Comparison of ENCODE assay signal across 9 cellular contexts in genomic region chr6:27891300-27891913, GRCh38. TPM values are rescaled to one million over a fixed set of nuclear protein-coding genes. Genes with fewer than 3 reads are reported as not detected.
DNase-seq lines count a peak whose midpoint lies in the region; ATAC-seq, FAIRE-seq and TF ChIP-seq lines count a peak whose summit lies in the region.
"Had no signal": no experiment of that assay in that cellular context is flagged by ENCODE, and none has a peak within 500 bp of the region (broad histone marks: within the 10 kb centered on the region; RNA-seq: fewer than 3 reads in every experiment).

No MANE protein-coding gene starts in this region.

- no peak for TF ChIP-seq CTCF in GM12865 (IDR thresholded peaks at IDR 0.05; ENCODE audit: insufficient read depth, low read depth, low read length, missing control alignments)
- TF ChIP-seq CTCF in H1 (IDR thresholded peaks at IDR 0.05; ENCODE audit: control extremely low read depth in 1 of 3, insufficient read depth in 1 of 3, low read depth in 1 of 3, low read length in 3 of 3), result no peak
- TF ChIP-seq CTCF in neutrophil (IDR thresholded peaks at IDR 0.05), result no peak

- H3K9me3 ChIP-seq in H1 (ENCODE audit: insufficient read depth in 2 of 2, low read depth in 1 of 2, low read length in 1 of 2) (no peaks in the 10 kb centered on the region), neutrophil (no peaks in the 10 kb centered on the region)

- WGBS in H1 (ENCODE audit: extremely low coverage in 1 of 2, insufficient coverage in 1 of 2, insufficient read length in 1 of 2, insufficient replicate concordance in 2 of 2, low coverage in 1 of 2, low lambda C conversion rate in 2 of 2, missing lambda C conversion rate in 1 of 2), 2 experiments, result 3% methylated on average over 7 of the region's 7 CpGs; no CpG with 5 or more reads in 1 of the 2 experiments

- no peak overlapping the region for H4K8ac ChIP-seq in H1 (ENCODE audit: extremely low read depth, insufficient read depth, low read length)

- H2BK15ac ChIP-seq in H1 (ENCODE audit: low read length), result no peak overlapping the region

- H3K27me3 ChIP-seq in H1 (replicated peaks in 1 of 4; ENCODE audit: control insufficient read depth in 3 of 4, extremely low read depth in 1 of 4, insufficient read depth in 3 of 4, low read length in 3 of 4) (no peaks in the 10 kb centered on the region), neutrophil (peaks cover 7% of the 10 kb centered on the region)

- ATAC-seq in GM21576 (IDR thresholded peaks at IDR 0.05; ENCODE audit: unreplicated experiment) (no peak), HG03196 (IDR thresholded peaks at IDR 0.05; ENCODE audit: unreplicated experiment) (no peak)

- H3K27ac ChIP-seq in H1 (ENCODE audit: low read depth, low read length), result peak overlapping the region; percentile 95; the same call in 1 of the 2 replicates
- no peak overlapping the region for H3K27ac ChIP-seq in neutrophil

- H2AK5ac ChIP-seq in H1 (ENCODE audit: low read depth, low read length), result no peak overlapping the region

- no peak overlapping the region for H2AFZ ChIP-seq in H1 (ENCODE audit: low read length)

- TF ChIP-seq EP300 in H1 (IDR thresholded peaks at IDR 0.05; ENCODE audit: borderline replicate concordance in 1 of 2, low read depth in 2 of 2, low read length in 2 of 2), result no peak

- no peaks in the 10 kb centered on the region; the same call in 1 of the 2 replicates for H3K79me1 ChIP-seq in H1 (ENCODE audit: low read depth, low read length)

- H4K91ac ChIP-seq in H1 (replicated peaks; ENCODE audit: insufficient read length, low read length), result peak overlapping the region; percentile 58

- H3K4ac ChIP-seq in H1 (replicated peaks; ENCODE audit: insufficient read length, low read depth, low read length), result no peak overlapping the region

- H4K20me1 ChIP-seq in H1 (replicated peaks in 1 of 2; ENCODE audit: control insufficient read depth in 1 of 2, insufficient read depth in 2 of 2, low read length in 2 of 2), result peaks cover 0 to 2% of the 10 kb centered on the region in 2 experiments

- no peak for FAIRE-seq in H1 (lab: Jason Lieb, UNC)

- H3K4me1 ChIP-seq in H1 (replicated peaks in 1 of 4; ENCODE audit: control insufficient read depth in 3 of 4, insufficient read depth in 4 of 4, low read length in 3 of 4), result peaks cover 7 to 14% (median 8%) of the 10 kb centered on the region in 4 experiments; a peak in 5 of 7 replicates
- peaks cover 50 to 66% of the 10 kb centered on the region in 2 experiments for H3K4me1 ChIP-seq in neutrophil (ENCODE audit: control insufficient read depth in 1 of 2, insufficient read depth in 1 of 2, low read depth in 1 of 2, low read length in 1 of 2)

- peak in 1 of 2 experiments; percentile 23; a peak in 1 of 3 replicates for TF ChIP-seq POLR2A in H1 (IDR thresholded peaks at IDR 0.05; ENCODE audit: control extremely low read depth in 1 of 2, low read depth in 2 of 2, low read length in 2 of 2)

- H3K9ac ChIP-seq in H1 (replicated peaks in 1 of 4; ENCODE audit: extremely low read depth in 1 of 4, low read depth in 3 of 4, low read length in 3 of 4), result peak overlapping the region; percentile 67 to 99 (median 98)

- H3K36me3 ChIP-seq in H1 (ENCODE audit: control insufficient read depth in 2 of 4, insufficient read depth in 4 of 4, low read length in 3 of 4) (no peaks in the 10 kb centered on the region), neutrophil (no peaks in the 10 kb centered on the region)

- H3K23me2 ChIP-seq in H1 (ENCODE audit: low read depth, low read length), result peaks cover 17% of the 10 kb centered on the region

- no peak for DNase-seq in GM12865 (ENCODE audit: low read depth)
- DNase-seq in NCI-H748 (lab: John Stamatoyannopoulos, UW; ENCODE audit: unreplicated experiment), result peak; percentile 56
- no peak for DNase-seq in H1 (ENCODE audit: low read depth in 1 of 2, low spot score in 2 of 2)
- no peak for DNase-seq in activated T-cell treated with anti-CD3 and anti-CD28 coated beads, Interleukin-2, amount 50 U/mL, for 48 hours
- DNase-seq in RKO (ENCODE audit: low spot score), result no peak

- peaks cover 0 to 12% of the 10 kb centered on the region in 2 experiments; a peak in 3 of 4 replicates for H3K79me2 ChIP-seq in H1 (ENCODE audit: control insufficient read depth in 1 of 2, insufficient read depth in 2 of 2, low read length in 2 of 2)

- H3K56ac ChIP-seq in H1 (replicated peaks; ENCODE audit: insufficient read length, low read depth, low read length), result peak overlapping the region; percentile 74

- peak overlapping the region; percentile 73 to 100 for H3K4me2 ChIP-seq in H1 (ENCODE audit: insufficient read depth in 1 of 2, low read depth in 2 of 2, low read length in 2 of 2)

- no peak overlapping the region for H3K14ac ChIP-seq in H1 (ENCODE audit: insufficient read length)

- peak overlapping the region; percentile 40; the same call in 1 of the 2 replicates for H2BK5ac ChIP-seq in H1 (ENCODE audit: low read depth, low read length)

- H3K23ac ChIP-seq in H1 (ENCODE audit: insufficient read length), result no peak overlapping the region

- H2BK12ac ChIP-seq in H1 (ENCODE audit: low read depth, low read length), result no peak overlapping the region

- peak overlapping the region; percentile 84 for H4K5ac ChIP-seq in H1 (ENCODE audit: insufficient read length, low read depth, low read length)

- CTCF ChIA-PET in H1 (lab: Charles Lee; ENCODE audit: partially characterized antibody), result interaction anchor here (1.7 to 2.4 kb wide), 2 partner anchors 20 to 53 kb away, joined by 5 to 10 read pairs; a partner anchor contains a TSS

- no peak overlapping the region for H2BK20ac ChIP-seq in H1 (ENCODE audit: low read length)

- no peak overlapping the region for H3K18ac ChIP-seq in H1 (ENCODE audit: extremely low read depth, low read length)

- POLR2A ChIA-PET in H1 (lab: Charles Lee; ENCODE audit: partially characterized antibody), result interaction anchor here (0.6 to 40.3 kb wide), 22 partner anchors 9 to 1863 kb away, joined by 3 to 3039 read pairs (median 15); partner anchors contain the start of gene ZNF322

- no peak overlapping the region for H2BK120ac ChIP-seq in H1 (replicated peaks; ENCODE audit: low read depth, low read length)

- H3K4me3 ChIP-seq in GM12865 (ENCODE audit: low read depth, low read length), result peak overlapping the region; percentile 71
- H3K4me3 ChIP-seq in H1 (ENCODE audit: extremely low read depth in 1 of 4, insufficient read depth in 2 of 4, low read depth in 3 of 4, low read length in 4 of 4), result peak overlapping the region; percentile 88 to 99 (median 97)
- H3K4me3 ChIP-seq in neutrophil (ENCODE audit: low read depth in 1 of 2, low read length in 1 of 2), result peak overlapping the region; percentile 42 to 55

- no peak for TF ChIP-seq RAD21 in H1 (IDR thresholded peaks at IDR 0.05 in 1 of 2, conservative IDR thresholded peaks at IDR 0.05 in 1 of 2; ENCODE audit: low read depth in 2 of 2, low read length in 2 of 2)

TF ChIP-seq in H1, 55 proteins besides CTCF, POLR2A, EP300 and RAD21:
- TF ChIP-seq SAP30 (IDR thresholded peaks at IDR 0.05; ENCODE audit: insufficient read depth, insufficient replicate concordance, low read length) (no peak), CHD1 (IDR thresholded peaks at IDR 0.05; ENCODE audit: low read depth, low read length) (peak; percentile 15), KDM5A (IDR thresholded peaks at IDR 0.05; ENCODE audit: low read length) (no peak), MAX (IDR thresholded peaks at IDR 0.05) (no peak), CEBPB (IDR thresholded peaks at IDR 0.05; ENCODE audit: low read depth, low read length) (no peak), BRCA1 (IDR thresholded peaks at IDR 0.05; ENCODE audit: low read depth, low read length) (no peak)
TF ChIP-seq in H1: peak in this region for 1.

RNA-seq across cellular contexts. Expression of gene OR2B2, which starts 20.8 kb away (rescaled TPM):
- not detected in 2 replicates for total RNA-seq in H1 (2021; fragmentation: NEBNext Ultra II Directional; extraction: Animal tissue kit (Norgen Biotek cat#: 25700))
- polyA plus RNA-seq in H1 (2011; rRNA removed), result not detected in 2 replicates
- polyA plus RNA-seq in H1 (2011; cell fraction: cytosol; rRNA removed), result not detected
- polyA plus RNA-seq in H1 (2011; cell fraction: nucleus; rRNA removed), result not detected
- not detected in 4 replicates for polyA plus RNA-seq in H1 (2012, experiment 1 of 2)
- polyA plus RNA-seq in H1 (2012, experiment 2 of 2), result not detected
- polyA plus RNA-seq in H1 (2013, experiment 1 of 2), result not detected
- polyA plus RNA-seq in H1 (2013, experiment 2 of 2), result not detected
- polyA minus RNA-seq in H1 (2011; rRNA and poly(A)+ RNA removed), result not detected in 2 replicates
- polyA minus RNA-seq in H1 (2011; cell fraction: cytosol; rRNA and poly(A)+ RNA removed), result not detected
- not detected for polyA minus RNA-seq in H1 (2011; cell fraction: nucleus; rRNA and poly(A)+ RNA removed)
- total RNA-seq: mucosa of gallbladder had no signal
